ENCODE assay signal across 17 cellular contexts in the genomic region with DNA sequence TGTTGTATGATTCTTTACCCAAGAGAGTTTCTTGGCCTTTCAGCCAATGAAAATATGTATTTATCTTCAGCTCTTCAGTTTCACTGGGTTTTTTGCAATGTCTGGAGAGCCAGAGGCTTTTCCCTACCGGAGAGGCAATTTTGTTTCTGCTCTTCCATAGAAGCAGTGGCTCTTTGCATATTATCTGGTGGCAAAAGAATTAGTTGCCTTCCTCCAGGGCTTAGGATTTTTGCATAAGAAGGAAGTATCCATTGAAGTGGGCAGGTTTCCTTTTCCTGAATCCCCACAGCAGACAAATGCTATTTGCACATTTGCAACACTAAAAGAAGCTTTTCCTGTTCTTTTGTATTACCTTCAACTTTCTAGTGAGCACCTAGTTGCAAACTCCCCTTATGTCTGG.
"Had no signal": no experiment of that assay in that cellular context is flagged by ENCODE, and none has a peak within 500 bp of the region (broad histone marks: within the 10 kb centered on the region; RNA-seq: fewer than 3 reads in every experiment).

No MANE protein-coding gene starts in this region.

- H3K4me2 ChIP-seq: hepatocyte had no signal

- H3K27me3 ChIP-seq: colonic mucosa, hepatocyte had no signal

- H3K36me3 Mint-ChIP-seq: activated naive CD4-positive, alpha-beta T cell treated with anti-CD3 and anti-CD28 coated beads, Interleukin-2, amount 50 U/mL, for 24 hours had no signal

- H2AFZ ChIP-seq: hepatocyte had no signal

- H3K9me3 Mint-ChIP-seq: activated naive CD4-positive, alpha-beta T cell treated with anti-CD3 and anti-CD28 coated beads, Interleukin-2, amount 50 U/mL, for 24 hours; nephron progenitor cell; T-helper 1 cell treated with Interleukin-12 subunit alpha and Interleukin-12 subunit beta and Interleukin-4 antibody, amounts not matched to agents 30 μg/mL and 1 μg/mL, for 36 hours had no signal

- H3K27ac Mint-ChIP-seq: activated CD4-positive, alpha-beta T cell treated with anti-CD3 and anti-CD28 coated beads, Interleukin-2, amount 10 ng/mL, durations not matched to agents 7 days and 5 days; activated naive CD4-positive, alpha-beta T cell treated with anti-CD3 and anti-CD28 coated beads, Interleukin-2, amount 50 U/mL, for 24 hours; nephron progenitor cell; stimulated activated naive CD8-positive, alpha-beta T cell treated with anti-CD3 and anti-CD28 coated beads, Interleukin-15, Interleukin-2, amounts not matched to agents 100 ng/mL and 50 ng/mL, for 24 hours; T-helper 1 cell treated with Interleukin-12 subunit alpha and Interleukin-12 subunit beta and Interleukin-4 antibody, amounts not matched to agents 30 μg/mL and 1 μg/mL, for 36 hours had no signal

- H3K79me2 ChIP-seq: hepatocyte had no signal

- H3K9me3 ChIP-seq: colonic mucosa, left ventricle myocardium inferior, thoracic aorta had no signal

- H3K27ac ChIP-seq: colonic mucosa, hepatocyte, left ventricle myocardium inferior, thoracic aorta had no signal

- H3K4me1 Mint-ChIP-seq: activated CD4-positive, alpha-beta T cell treated with anti-CD3 and anti-CD28 coated beads, Interleukin-2, amount 10 ng/mL, durations not matched to agents 7 days and 5 days; activated naive CD4-positive, alpha-beta T cell treated with anti-CD3 and anti-CD28 coated beads, Interleukin-2, amount 50 U/mL, for 24 hours; nephron progenitor cell had no signal

- H3K4me3 Mint-ChIP-seq: activated CD4-positive, alpha-beta T cell treated with anti-CD3 and anti-CD28 coated beads, Interleukin-2, amount 10 ng/mL, durations not matched to agents 7 days and 5 days; activated naive CD4-positive, alpha-beta T cell treated with anti-CD3 and anti-CD28 coated beads, Interleukin-2, amount 50 U/mL, for 24 hours; nephron progenitor cell; stimulated activated naive CD8-positive, alpha-beta T cell treated with anti-CD3 and anti-CD28 coated beads, Interleukin-15, Interleukin-2, amounts not matched to agents 100 ng/mL and 50 ng/mL, for 24 hours; T-helper 1 cell treated with Interleukin-12 subunit alpha and Interleukin-12 subunit beta and Interleukin-4 antibody, amounts not matched to agents 30 μg/mL and 1 μg/mL, for 36 hours had no signal

- H3K4me3 ChIP-seq: colonic mucosa, hepatocyte, left ventricle myocardium inferior, thoracic aorta had no signal

- FAIRE-seq: keratinocyte, urothelium cell line had no signal

- H3K36me3 ChIP-seq: colonic mucosa, left ventricle myocardium inferior, thoracic aorta had no signal

- H3K27me3 Mint-ChIP-seq: activated CD4-positive, alpha-beta T cell treated with anti-CD3 and anti-CD28 coated beads, Interleukin-2, amount 10 ng/mL, durations not matched to agents 7 days and 5 days; activated naive CD4-positive, alpha-beta T cell treated with anti-CD3 and anti-CD28 coated beads, Interleukin-2, amount 50 U/mL, for 24 hours; stimulated activated naive CD8-positive, alpha-beta T cell treated with anti-CD3 and anti-CD28 coated beads, Interleukin-15, Interleukin-2, amounts not matched to agents 100 ng/mL and 50 ng/mL, for 24 hours had no signal

- DNase-seq: activated CD4-positive, alpha-beta T cell treated with anti-CD3 and anti-CD28 coated beads, Interleukin-2, amount 10 ng/mL, durations not matched to agents 7 days and 5 days; activated CD4-positive, CD25-positive, alpha-beta regulatory T cell; caudate nucleus; colonic mucosa; effector CD8-positive, alpha-beta T cell; left ventricle myocardium inferior; mesenchymal stem cell; nephron progenitor cell; stimulated activated CD4-positive, alpha-beta T cell treated with anti-CD3 and anti-CD28 coated beads, Interleukin-4, amount 100 ng/mL, for 1 hour; stimulated activated CD8-positive, alpha-beta memory T cell treated with anti-CD3 and anti-CD28 coated beads, Interleukin-4, amount 100 ng/mL, for 48 hours had no signal

- H3K4me1 ChIP-seq: colonic mucosa, left ventricle myocardium inferior had no signal
